In the genomic region with DNA sequence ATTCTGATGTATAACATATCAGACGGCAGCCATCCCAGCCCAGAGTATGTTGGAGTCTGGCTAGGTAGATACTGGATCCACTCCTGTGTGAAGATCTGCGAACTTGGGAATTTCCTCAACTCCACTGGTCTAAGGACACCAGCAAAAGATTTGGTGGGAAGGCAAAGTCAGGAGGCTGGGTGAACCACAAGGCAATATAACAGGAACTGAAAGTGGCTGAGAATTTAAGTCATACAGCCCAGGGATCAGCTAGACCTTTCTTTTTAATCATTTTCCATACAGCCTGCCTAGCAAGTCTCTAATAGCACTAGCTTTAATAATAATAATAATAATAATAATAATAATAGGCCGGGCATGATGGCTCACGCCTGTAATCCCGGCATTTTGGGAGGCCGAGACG, we compare ENCODE assay signal across 24 cellular contexts.
"Had no signal": no experiment of that assay in that cellular context is flagged by ENCODE, and none has a peak within 500 bp of the region (broad histone marks: within the 10 kb centered on the region; RNA-seq: fewer than 3 reads in every experiment).

No MANE protein-coding gene starts in this region.

- H3K9me3 Mint-ChIP-seq: naive thymus-derived CD4-positive, alpha-beta T cell; nephron progenitor cell had no signal

- H3K27me3 ChIP-seq: neutrophil, spleen, stomach, transverse colon had no signal

- H3K4me1 Mint-ChIP-seq: nephron progenitor cell had no signal

- H3K27ac Mint-ChIP-seq: naive thymus-derived CD4-positive, alpha-beta T cell; nephron progenitor cell had no signal

- H3K4me3 ChIP-seq: coronary artery, lung, psoas muscle, spleen, stomach, thoracic aorta, transverse colon had no signal

- H3K4me3 Mint-ChIP-seq: nephron progenitor cell had no signal

- ATAC-seq: left colon; left ventricle myocardium superior; naive thymus-derived CD4-positive, alpha-beta T cell; psoas muscle; sciatic nerve had no signal

- H3K27ac ChIP-seq: coronary artery, neutrophil, psoas muscle, spleen, stomach, thoracic aorta, transverse colon had no signal

- H3K27me3 Mint-ChIP-seq: naive thymus-derived CD4-positive, alpha-beta T cell had no signal

- DNase-seq: effector CD8-positive, alpha-beta T cell; foreskin melanocyte; head of caudate nucleus; hippocampal formation; left colon; left ventricle myocardium superior; mesenchymal stem cell; naive thymus-derived CD4-positive, alpha-beta T cell; nephron progenitor cell; psoas muscle; retina; spleen; stimulated activated CD4-positive, alpha-beta T cell treated with anti-CD3 and anti-CD28 coated beads, Interleukin-15, amount 100 ng/mL, for 24 hours; stimulated activated CD4-positive, alpha-beta T cell treated with anti-CD3 and anti-CD28 coated beads, Interleukin-1b, Interleukin-23, amount 100 ng/mL, for 48 hours; stimulated activated CD4-positive, alpha-beta T cell treated with anti-CD3 and anti-CD28 coated beads, Interleukin-4, amount 100 ng/mL, for 4 hours; stimulated activated naive CD4-positive, alpha-beta T cell; stomach; substantia nigra; transverse colon had no signal
